ENCODE assay signal across 8 cellular contexts in the genomic region with DNA sequence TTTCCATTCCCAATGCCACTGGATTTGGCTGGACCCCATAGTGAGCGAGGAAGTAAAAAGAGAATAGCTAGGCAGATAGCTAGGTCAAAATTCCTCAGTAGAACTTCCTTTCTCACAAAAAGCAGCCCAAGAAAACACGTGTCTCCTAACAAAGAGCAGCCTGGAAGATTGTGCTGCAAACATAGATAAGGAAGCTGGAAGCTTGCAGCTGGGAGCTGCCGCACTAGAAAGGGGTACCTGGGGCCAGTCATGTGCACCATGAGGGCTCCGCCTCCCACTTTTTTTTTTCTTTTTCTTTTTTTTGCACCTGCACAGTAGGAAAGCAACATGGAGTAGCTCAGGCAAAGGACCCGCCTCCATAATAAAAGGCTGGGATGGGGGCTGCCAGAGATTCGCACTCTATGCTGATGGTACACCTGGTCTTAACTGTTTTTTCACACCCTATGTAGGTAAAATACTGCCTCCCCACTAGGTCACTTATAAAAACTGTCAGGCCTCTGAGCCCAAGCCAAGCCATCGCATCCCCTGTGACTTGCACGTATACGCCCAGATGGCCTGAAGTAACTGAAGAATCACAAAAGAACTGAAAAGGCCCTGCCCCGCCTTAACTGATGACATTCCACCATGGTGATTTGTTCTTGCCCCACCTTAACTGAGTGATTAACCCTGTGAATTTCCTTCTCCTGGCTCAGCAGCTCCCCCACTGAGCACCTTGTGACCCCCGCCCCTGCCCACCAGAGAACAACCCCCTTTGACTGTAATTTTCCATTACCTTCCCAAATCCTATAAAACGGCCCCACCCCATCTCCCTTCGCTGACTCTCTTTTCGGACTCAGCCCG.
A peak's percentile ranks its signal among the peaks of the same experiment; 100 is the strongest.
DNase-seq lines count a peak whose midpoint lies in the region; ATAC-seq, FAIRE-seq and TF ChIP-seq lines count a peak whose summit lies in the region.
"Not testable (repeated sequence)": the region's sequence is repeated elsewhere in the genome, so short reads cannot be mapped to it uniquely, and the experiment has no call there.

No MANE protein-coding gene starts in this region.

- H2BK5ac ChIP-seq in IMR-90 (ENCODE audit: low read depth, low read length, poor library complexity, severe bottlenecking), result not testable (repeated sequence)

- DNase-seq in A172 (ENCODE audit: low spot score) (peak; percentile 87), bronchial epithelial cell (ENCODE audit: low read depth) (peak; percentile 54), kidney tubule cell (ENCODE audit: low spot score) (peak; percentile 80)
- DNase-seq in H54 (ENCODE audit: insufficient read length, low spot score); IMR-90; RWPE2 (ENCODE audit: low spot score); esophagus squamous epithelium (lab: John Stamatoyannopoulos, UW); progenitor cell of endocrine pancreas (ENCODE audit: low spot score, unreplicated experiment): not testable (repeated sequence)

- intact Hi-C loops in IMR-90 (cut with micrococcal nuclease); esophagus squamous epithelium (cut with DNase I): not testable (repeated sequence)

- peak overlapping the region; percentile 49; the same call in 1 of the 2 replicates for H2AK5ac ChIP-seq in IMR-90 (ENCODE audit: low read depth, low read length)

- H2BK20ac ChIP-seq in IMR-90 (ENCODE audit: low read depth, low read length), result not testable (repeated sequence)

- H4K20me1 ChIP-seq in IMR-90 (ENCODE audit: insufficient read depth, low read length), result not testable (repeated sequence)

- TF ChIP-seq CTCF in IMR-90 (conservative IDR thresholded peaks at IDR 0.05; ENCODE audit: low read depth, low read length); RWPE2 (IDR thresholded peaks at IDR 0.05; ENCODE audit: poor library complexity, severe bottlenecking); bronchial epithelial cell (IDR thresholded peaks at IDR 0.05; ENCODE audit: insufficient read depth, low read length, severe bottlenecking); esophagus squamous epithelium (IDR thresholded peaks at IDR 0.05); progenitor cell of endocrine pancreas (IDR thresholded peaks at IDR 0.05; ENCODE audit: unreplicated experiment): not testable (repeated sequence)

- TF ChIP-seq RAD21 in IMR-90 (IDR thresholded peaks at IDR 0.05; ENCODE audit: low read length), result not testable (repeated sequence)

- in situ Hi-C loops in IMR-90 (cut with MboI; ENCODE audit: low sequenced_read_pairs), result not testable (repeated sequence)

- peak overlapping the region; percentile 68; the same call in 1 of the 2 replicates for H4K5ac ChIP-seq in IMR-90 (ENCODE audit: low read depth, low read length)

- dilution Hi-C loops in IMR-90 (cut with HindIII; ENCODE audit: low sequenced_read_pairs, unreplicated experiment), result not testable (repeated sequence)

- H3K79me1 ChIP-seq in IMR-90 (ENCODE audit: low read depth in 1 of 2, low read length in 2 of 2), result not testable (repeated sequence)

- BruUV-seq in IMR-90 (replicated peaks; lab: Mats Ljungman, UMichigan), result not testable (repeated sequence)

- peaks cover 22% of the 10 kb centered on the region for H3K27me3 Mint-ChIP-seq in progenitor cell of endocrine pancreas

- H3K9ac ChIP-seq in IMR-90 (ENCODE audit: low read depth, low read length), result not testable (repeated sequence)

- peak overlapping the region; percentile 87; the same call in 1 of the 3 replicates for H2BK15ac ChIP-seq in IMR-90 (ENCODE audit: low read depth, low read length)

- not testable (repeated sequence) for H3K36me3 ChIP-seq in IMR-90 (ENCODE audit: control insufficient read depth, insufficient read depth, low read length); bronchial epithelial cell (ENCODE audit: control insufficient read depth, insufficient read depth, low read length); esophagus squamous epithelium
- H3K36me3 ChIP-seq in RWPE2 (ENCODE audit: low read depth), result peaks cover 50% of the 10 kb centered on the region

- peak overlapping the region; percentile 63 for H2AFZ ChIP-seq in IMR-90 (replicated peaks; ENCODE audit: low read length, poor library complexity)

- H3K56ac ChIP-seq in IMR-90 (ENCODE audit: extremely low read depth, insufficient read depth, low read length), result not testable (repeated sequence)

- H3K9me3 ChIP-seq in IMR-90 (ENCODE audit: control insufficient read depth, insufficient read depth, low read length); RWPE2 (ENCODE audit: severe bottlenecking); esophagus squamous epithelium: not testable (repeated sequence)

- H3K4me3 Mint-ChIP-seq in progenitor cell of endocrine pancreas (ENCODE audit: low read depth), result not testable (repeated sequence)

- no CpG with 5 or more reads among the region's 15 CpGs for WGBS in IMR-90 (ENCODE audit: extremely low coverage in 2 of 2, insufficient read length in 1 of 2), 2 experiments
- 39 to 60% methylated on average over 15 of the region's 15 CpGs for WGBS in esophagus squamous epithelium, 2 donors

- POLR2A ChIA-PET in IMR-90 (lab: Charles Lee; ENCODE audit: unreplicated experiment), result not testable (repeated sequence)

- not testable (repeated sequence) for H3K4me1 ChIP-seq in IMR-90 (ENCODE audit: control insufficient read depth, insufficient read depth, low read length)
- peaks cover 30% of the 10 kb centered on the region for H3K4me1 ChIP-seq in RWPE2 (ENCODE audit: insufficient read depth, poor library complexity, severe bottlenecking)
- peaks cover 5 to 10% (median 7%) of the 10 kb centered on the region in 3 donors for H3K4me1 ChIP-seq in esophagus squamous epithelium

- TF ChIP-seq POLR2A in H54 (IDR thresholded peaks at IDR 0.05; ENCODE audit: low read depth, low read length); IMR-90 (IDR thresholded peaks at IDR 0.05; ENCODE audit: low read depth, low read length); esophagus squamous epithelium (IDR thresholded peaks at IDR 0.05): not testable (repeated sequence)

- H3K27ac ChIP-seq in IMR-90 (ENCODE audit: insufficient read depth, low read length), result not testable (repeated sequence)
- peak overlapping the region; percentile 96 for H3K27ac ChIP-seq in RWPE2 (ENCODE audit: poor library complexity, severe bottlenecking)
- peak overlapping the region; percentile 49 to 86 (median 80) for H3K27ac ChIP-seq in esophagus squamous epithelium

- not testable (repeated sequence) for ATAC-seq in IMR-90 (ENCODE audit: low read depth)
- ATAC-seq in RWPE2 (ENCODE audit: low read depth), result peak; percentile 65

- H3K4me1 Mint-ChIP-seq in progenitor cell of endocrine pancreas (ENCODE audit: low read depth), result peaks cover 12% of the 10 kb centered on the region

- H3K36me3 Mint-ChIP-seq in progenitor cell of endocrine pancreas (ENCODE audit: insufficient read depth), result not testable (repeated sequence)

- FAIRE-seq in H54 (lab: Jason Lieb, UNC), result peak; percentile 98
- FAIRE-seq in bronchial epithelial cell (lab: Jason Lieb, UNC), result not testable (repeated sequence)

- H3K4ac ChIP-seq in IMR-90 (ENCODE audit: low read depth, low read length), result not testable (repeated sequence)

- not testable (repeated sequence) for H3K4me3 ChIP-seq in IMR-90 (ENCODE audit: insufficient read depth, low read depth, low read length); bronchial epithelial cell (ENCODE audit: low read depth, low read length)
- H3K4me3 ChIP-seq in RWPE2 (ENCODE audit: severe bottlenecking) (peak overlapping the region; percentile 45), esophagus squamous epithelium (peak overlapping the region in 1 of 4 donors; percentile 49)

- not testable (repeated sequence) for H4K8ac ChIP-seq in IMR-90 (ENCODE audit: low read depth in 2 of 2, low read length in 2 of 2)

- H3K27me3 ChIP-seq in IMR-90 (ENCODE audit: control insufficient read depth, insufficient read depth, low read length); RWPE2 (ENCODE audit: insufficient read depth, poor library complexity, severe bottlenecking); bronchial epithelial cell (ENCODE audit: control insufficient read depth, insufficient read depth, low read length); esophagus squamous epithelium: not testable (repeated sequence)

- H3K9me1 ChIP-seq in IMR-90 (ENCODE audit: insufficient read depth, low read length), result not testable (repeated sequence)

- H3K4me2 ChIP-seq in IMR-90 (ENCODE audit: low read depth, low read length), result not testable (repeated sequence)

- CTCF ChIA-PET in IMR-90 (lab: Yijun Ruan, JAX), result interaction anchor here (0.8 kb wide), 1 partner anchor 9 kb away, joined by 3 read pairs; no protein-coding TSS in a partner anchor

- H3K27ac Mint-ChIP-seq in progenitor cell of endocrine pancreas, result peak overlapping the region; percentile 77

- not testable (repeated sequence) for H3K14ac ChIP-seq in IMR-90 (replicated peaks; ENCODE audit: low read depth, low read length)

- not testable (repeated sequence) for H2AK9ac ChIP-seq in IMR-90 (replicated peaks; ENCODE audit: low read depth, low read length, poor library complexity)

- H3K18ac ChIP-seq in IMR-90 (ENCODE audit: low read depth, low read length), result peak overlapping the region; percentile 13; the same call in 1 of the 2 replicates

- H3K9me3 Mint-ChIP-seq in progenitor cell of endocrine pancreas (ENCODE audit: low read depth), result not testable (repeated sequence)

- H3K23ac ChIP-seq in IMR-90 (ENCODE audit: low read depth, low read length), result not testable (repeated sequence)

- H4K91ac ChIP-seq in IMR-90 (ENCODE audit: insufficient read depth, low read depth, low read length), result peak overlapping the region; percentile 66

- H2BK120ac ChIP-seq in IMR-90 (ENCODE audit: low read depth, low read length), result peak overlapping the region; percentile 44; the same call in 1 of the 2 replicates
